ENCODE assay signal across 23 cellular contexts in the genomic region with DNA sequence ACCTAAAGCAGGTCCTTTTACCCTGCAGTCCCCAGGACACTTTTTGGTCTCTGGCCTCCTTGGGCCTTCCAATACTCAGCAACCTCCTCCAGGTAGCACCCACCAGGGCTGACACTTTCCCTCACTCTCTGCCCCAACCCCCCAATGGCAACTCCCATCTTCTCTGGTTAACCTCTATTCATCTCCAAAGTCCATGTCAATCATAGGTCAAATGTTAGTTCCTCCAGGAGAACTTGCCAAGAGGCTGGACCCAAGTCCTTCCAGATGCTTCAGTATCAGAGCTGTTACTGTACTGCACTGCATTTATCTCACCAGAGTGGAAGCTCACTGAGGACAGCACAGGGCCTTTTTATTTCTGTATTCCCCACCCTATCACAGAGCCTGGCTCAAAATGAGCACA.
DNase-seq lines count a peak whose midpoint lies in the region; ATAC-seq and TF ChIP-seq lines count a peak whose summit lies in the region.
"Had no signal": no experiment of that assay in that cellular context is flagged by ENCODE, and none has a peak within 500 bp of the region (broad histone marks: within the 10 kb centered on the region; RNA-seq: fewer than 3 reads in every experiment).

No MANE protein-coding gene starts in this region.

- no peak overlapping the region for H3K4me3 Mint-ChIP-seq in activated CD4-positive, alpha-beta T cell treated with anti-CD3 and anti-CD28 coated beads, Interleukin-2, amount 10 ng/mL, durations not matched to agents 24 days and 14 days
- H3K4me3 Mint-ChIP-seq in activated naive CD8-positive, alpha-beta T cell treated with anti-CD3 and anti-CD28 coated beads for 36 hours, result no peak overlapping the region
- peak overlapping the region in 8 of 10 donors; percentile 0 to 62 (median 40) for H3K4me3 Mint-ChIP-seq in naive thymus-derived CD4-positive, alpha-beta T cell
- H3K4me3 Mint-ChIP-seq: nephron progenitor cell, WTC11 had no signal

- H3K36me3 ChIP-seq in HCT116 (ENCODE audit: control insufficient read depth in 1 of 2, insufficient read depth in 2 of 2, low read length in 2 of 2), result 0 out of 4 replicates have a peak, but pooled peaks cover 0 to 2% of the 10 kb centered on the region in 2 experiments
- no peaks in the 10 kb centered on the region for H3K36me3 ChIP-seq in naive thymus-derived CD4-positive, alpha-beta T cell (ENCODE audit: control insufficient read depth in 2 of 3, insufficient read depth in 3 of 3, low read length in 3 of 3)
- H3K36me3 ChIP-seq: breast epithelium, SJCRH30, upper lobe of right lung had no signal

- CTCF ChIA-PET in HCT116 (lab: Charles Lee), result interaction anchor here (1.1 kb wide), 1 partner anchor 11 kb away, joined by 3 read pairs; no protein-coding TSS in a partner anchor
- CTCF ChIA-PET in naive thymus-derived CD4-positive, alpha-beta T cell (lab: Charles Lee), result interaction anchor here (1.1 kb wide), 1 partner anchor 132 kb away, joined by 3 read pairs; no protein-coding TSS in a partner anchor

- H3K9me2 ChIP-seq in HCT116 (ENCODE audit: insufficient read depth), result no peaks in the 10 kb centered on the region

- peaks cover 43 to 45% of the 10 kb centered on the region in 2 experiments for H3K4me1 ChIP-seq in HCT116 (ENCODE audit: control insufficient read depth in 1 of 2, insufficient read depth in 2 of 2, low read length in 2 of 2)
- peaks cover 53 to 54% of the 10 kb centered on the region in 2 donors for H3K4me1 ChIP-seq in naive thymus-derived CD4-positive, alpha-beta T cell (ENCODE audit: control insufficient read depth in 2 of 2, insufficient read depth in 2 of 2, low read length in 2 of 2)
- H3K4me1 ChIP-seq: breast epithelium, SJCRH30 had no signal

- BruUV-seq in HCT116 (replicated peaks; lab: Mats Ljungman, UMichigan), result no TSS peak

- no peak for TF ChIP-seq CTCF in HCT116 (IDR thresholded peaks at IDR 0.05 in 2 of 3, conservative IDR thresholded peaks at IDR 0.05 in 1 of 3; ENCODE audit: borderline replicate concordance in 1 of 3, insufficient read depth in 1 of 3, low read depth in 2 of 3, low read length in 2 of 3)

- no peak overlapping the region for H3K4me2 ChIP-seq in HCT116 (ENCODE audit: low read length)

- H3K27ac Mint-ChIP-seq in activated CD4-positive, alpha-beta T cell treated with anti-CD3 and anti-CD28 coated beads, Interleukin-2, amount 10 ng/mL, durations not matched to agents 24 days and 14 days, result peak overlapping the region; percentile 44
- peak overlapping the region; percentile 95 for H3K27ac Mint-ChIP-seq in activated naive CD8-positive, alpha-beta T cell treated with anti-CD3 and anti-CD28 coated beads for 36 hours
- peak overlapping the region in 8 of 9 donors; percentile 2 to 82 (median 51) for H3K27ac Mint-ChIP-seq in naive thymus-derived CD4-positive, alpha-beta T cell
- H3K27ac Mint-ChIP-seq: nephron progenitor cell had no signal

- ATAC-seq in HCT116 (no peak), GM18909 (IDR thresholded peaks at IDR 0.05; ENCODE audit: poor library complexity, unreplicated experiment) (no peak)
- no peak for ATAC-seq in naive thymus-derived CD4-positive, alpha-beta T cell
- ATAC-seq: WTC11 had no signal

- H3K9me3 ChIP-seq in HCT116 (ENCODE audit: control insufficient read depth in 1 of 2, insufficient read depth in 1 of 2, low read depth in 1 of 2, low read length in 2 of 2), result no peaks in the 10 kb centered on the region
- H3K9me3 ChIP-seq in naive thymus-derived CD4-positive, alpha-beta T cell (ENCODE audit: control insufficient read depth in 2 of 3, low read length in 3 of 3), result no peaks in the 10 kb centered on the region
- H3K9me3 ChIP-seq: breast epithelium, SJCRH30, upper lobe of right lung had no signal

- H2AFZ ChIP-seq in HCT116 (ENCODE audit: low read depth, low read length, poor library complexity, severe bottlenecking), result no peak overlapping the region

- TF ChIP-seq RAD21 in HCT116 (IDR thresholded peaks at IDR 0.05; ENCODE audit: low read depth), result no peak

- POLR2A ChIA-PET in HCT116 (lab: Charles Lee), result interaction anchor here (0.7 kb wide), 1 partner anchor 9 kb away, joined by 4 read pairs; no protein-coding TSS in a partner anchor
- POLR2A ChIA-PET in naive thymus-derived CD4-positive, alpha-beta T cell (lab: Charles Lee), result no interaction called here

- no peak overlapping the region for H3K9ac ChIP-seq in HCT116 (ENCODE audit: low read length)

- peaks cover 17% of the 10 kb centered on the region for H3K79me2 ChIP-seq in HCT116 (ENCODE audit: insufficient read depth, low read length)

- peaks cover 31% of the 10 kb centered on the region for H3K36me3 Mint-ChIP-seq in activated CD4-positive, alpha-beta T cell treated with anti-CD3 and anti-CD28 coated beads, Interleukin-2, amount 10 ng/mL, durations not matched to agents 24 days and 14 days (ENCODE audit: low read depth)
- H3K36me3 Mint-ChIP-seq in activated naive CD8-positive, alpha-beta T cell treated with anti-CD3 and anti-CD28 coated beads for 36 hours, result peaks cover 60% of the 10 kb centered on the region
- peaks cover 7 to 24% (median 19%) of the 10 kb centered on the region in 5 donors for H3K36me3 Mint-ChIP-seq in naive thymus-derived CD4-positive, alpha-beta T cell

- no peak for DNase-seq in activated CD4-positive, alpha-beta T cell treated with anti-CD3 and anti-CD28 coated beads, Interleukin-2, amount 10 ng/mL, durations not matched to agents 24 days and 14 days
- DNase-seq in activated CD4-positive, alpha-beta T cell treated with anti-CD3 and anti-CD28 coated beads for 4 hours, result no peak
- no peak for DNase-seq in HCT116 (ENCODE audit: low read depth, low spot score)
- no peak for DNase-seq in activated naive CD8-positive, alpha-beta T cell treated with anti-CD3 and anti-CD28 coated beads for 36 hours
- DNase-seq in naive thymus-derived CD4-positive, alpha-beta T cell, result no peak
- DNase-seq in SW 1271 (lab: John Stamatoyannopoulos, UW), result no peak
- DNase-seq in NCI-H2107 treated with DMSO at 0.1 percent for 48 hours (lab: John Stamatoyannopoulos, UW; ENCODE audit: unreplicated experiment), result no peak
- DNase-seq: C1 segment of cervical spinal cord; dermis blood vessel endothelial cell; foreskin melanocyte; GDM1; kidney glomerular epithelial cell; mesenchymal stem cell; NCI-H1417 treated with DMSO at 0.1 percent for 48 hours; NCI-H2171; NCI-H774; nephron progenitor cell; SJCRH30; stimulated activated CD4-positive, alpha-beta T cell treated with anti-CD3 and anti-CD28 coated beads, Interleukin-1b, Interleukin-23, amount 100 ng/mL, for 48 hours; upper lobe of right lung had no signal

- no peaks in the 10 kb centered on the region for H3K27me3 ChIP-seq in HCT116 (ENCODE audit: insufficient read depth, low read length)
- no peaks in the 10 kb centered on the region for H3K27me3 ChIP-seq in naive thymus-derived CD4-positive, alpha-beta T cell (ENCODE audit: control insufficient read depth in 2 of 2, insufficient read depth in 2 of 2, low read length in 2 of 2)
- H3K27me3 ChIP-seq: breast epithelium, SJCRH30, upper lobe of right lung had no signal

- H3K27ac ChIP-seq in HCT116 (ENCODE audit: low read depth, low read length), result peak overlapping the region; percentile 57; the same call in 1 of the 2 replicates
- no peak overlapping the region for H3K27ac ChIP-seq in naive thymus-derived CD4-positive, alpha-beta T cell (ENCODE audit: low read depth, low read length)
- H3K27ac ChIP-seq: SJCRH30, upper lobe of right lung had no signal

- no peaks in the 10 kb centered on the region for H4K20me1 ChIP-seq in HCT116 (ENCODE audit: insufficient read depth)

- H3K27me3 Mint-ChIP-seq in activated CD4-positive, alpha-beta T cell treated with anti-CD3 and anti-CD28 coated beads, Interleukin-2, amount 10 ng/mL, durations not matched to agents 24 days and 14 days, result no peaks in the 10 kb centered on the region
- no peaks in the 10 kb centered on the region for H3K27me3 Mint-ChIP-seq in activated naive CD8-positive, alpha-beta T cell treated with anti-CD3 and anti-CD28 coated beads for 36 hours
- no peaks in the 10 kb centered on the region for H3K27me3 Mint-ChIP-seq in naive thymus-derived CD4-positive, alpha-beta T cell

- H3K4me3 ChIP-seq in HCT116 (replicated peaks in 1 of 2; ENCODE audit: low read depth in 1 of 2, low read length in 2 of 2), result no peak overlapping the region
- no peak overlapping the region for H3K4me3 ChIP-seq in naive thymus-derived CD4-positive, alpha-beta T cell (ENCODE audit: low read length)
- H3K4me3 ChIP-seq: breast epithelium, SJCRH30, upper lobe of right lung had no signal

- intact Hi-C loops in activated CD4-positive, alpha-beta T cell treated with anti-CD3 and anti-CD28 coated beads, Interleukin-2, amount 10 ng/mL, durations not matched to agents 24 days and 14 days (cut with micrococcal nuclease), result loop anchor here (5.0 kb wide), 1 partner anchor 382 kb away; no protein-coding TSS in a partner anchor
- intact Hi-C loops in HCT116 (cut with micrococcal nuclease), result no loop called here
- intact Hi-C loops in naive thymus-derived CD4-positive, alpha-beta T cell (cut with micrococcal nuclease), result no loop called here

- no peak for TF ChIP-seq POLR2A in HCT116 (IDR thresholded peaks at IDR 0.05; ENCODE audit: borderline replicate concordance, extremely low read depth, insufficient read depth, insufficient read length)

- RAD21 ChIA-PET in HCT116 (lab: Charles Lee; ENCODE audit: low non-redundant PET in 1 of 2, low total read pairs in 2 of 2, uncharacterized antibody in 2 of 2, unreplicated experiment in 2 of 2), result no interaction called here

- H3K4me1 Mint-ChIP-seq in activated CD4-positive, alpha-beta T cell treated with anti-CD3 and anti-CD28 coated beads, Interleukin-2, amount 10 ng/mL, durations not matched to agents 24 days and 14 days, result peaks cover 61% of the 10 kb centered on the region
- peaks cover 85% of the 10 kb centered on the region for H3K4me1 Mint-ChIP-seq in activated naive CD8-positive, alpha-beta T cell treated with anti-CD3 and anti-CD28 coated beads for 36 hours
- H3K4me1 Mint-ChIP-seq in naive thymus-derived CD4-positive, alpha-beta T cell, result peaks cover 52 to 99% (median 94%) of the 10 kb centered on the region in 7 donors
- H3K4me1 Mint-ChIP-seq: nephron progenitor cell had no signal

- H3K9me3 Mint-ChIP-seq in activated CD4-positive, alpha-beta T cell treated with anti-CD3 and anti-CD28 coated beads, Interleukin-2, amount 10 ng/mL, durations not matched to agents 24 days and 14 days, result peaks cover 2% of the 10 kb centered on the region
- H3K9me3 Mint-ChIP-seq in activated naive CD8-positive, alpha-beta T cell treated with anti-CD3 and anti-CD28 coated beads for 36 hours, result peaks cover 9% of the 10 kb centered on the region
- peaks cover 0 to 6% (median 0%) of the 10 kb centered on the region in 11 donors for H3K9me3 Mint-ChIP-seq in naive thymus-derived CD4-positive, alpha-beta T cell
- H3K9me3 Mint-ChIP-seq: nephron progenitor cell, WTC11 had no signal

TF ChIP-seq in HCT116, 20 proteins besides CTCF, POLR2A, EP300 and RAD21 (continues in another document):
- TF ChIP-seq, protein P1, sequence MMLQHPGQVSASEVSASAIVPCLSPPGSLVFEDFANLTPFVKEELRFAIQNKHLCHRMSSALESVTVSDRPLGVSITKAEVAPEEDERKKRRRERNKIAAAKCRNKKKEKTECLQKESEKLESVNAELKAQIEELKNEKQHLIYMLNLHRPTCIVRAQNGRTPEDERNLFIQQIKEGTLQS (IDR thresholded peaks at IDR 0.05), result no peak
- TF ChIP-seq JUND (IDR thresholded peaks at IDR 0.05) (no peak), ZFX (IDR thresholded peaks at IDR 0.05) (no peak)

Comparison
In these comparisons a context has a peak if more than half of its experiments do, and no peak if none do; other contexts are left out.
1. H3K27ac Mint-ChIP-seq: peak in every context shown above with its lines; median percentile 95 in activated naive CD8-positive, alpha-beta T cell treated with anti-CD3 and anti-CD28 coated beads for 36 hours; 51 in naive thymus-derived CD4-positive, alpha-beta T cell; 44 in activated CD4-positive, alpha-beta T cell treated with anti-CD3 and anti-CD28 coated beads, Interleukin-2, amount 10 ng/mL, durations not matched to agents 24 days and 14 days.
2. H3K4me3 Mint-ChIP-seq: peak in naive thymus-derived CD4-positive, alpha-beta T cell (8 of 10); none in activated CD4-positive, alpha-beta T cell treated with anti-CD3 and anti-CD28 coated beads, Interleukin-2, amount 10 ng/mL, durations not matched to agents 24 days and 14 days (single experiment) and activated naive CD8-positive, alpha-beta T cell treated with anti-CD3 and anti-CD28 coated beads for 36 hours (single experiment).